In genomic region chr5:123921193-123921592, GRCh38 we compare ENCODE assay signal across 21 cellular contexts.
"Had no signal": no experiment of that assay in that cellular context is flagged by ENCODE, and none has a peak within 500 bp of the region (broad histone marks: within the 10 kb centered on the region; RNA-seq: fewer than 3 reads in every experiment).

No MANE protein-coding gene starts in this region.

- FAIRE-seq: HTR-8/SVneo, K562 had no signal

- H3K9ac ChIP-seq: KMS-11 had no signal

- DNase-seq: NCI-H1092, NCI-H1105 treated with DMSO at 0.1 percent for 48 hours, NCI-H1417 treated with DMSO at 0.1 percent for 48 hours, NCI-H146, NCI-H1694 treated with DMSO at 0.1 percent for 48 hours, NCI-H1930, NCI-H2081, NCI-H2107, NCI-H2227 treated with DMSO at 0.1 percent for 48 hours, NCI-H524 treated with DMSO at 0.1 percent for 48 hours, NCI-H69, NCI-H774, Right ventricle myocardium superior, RPMI8226, SIG-M5 had no signal

- H3K4me3 ChIP-seq: K562, SJSA1, SK-N-MC had no signal

- H3K9me3 ChIP-seq: SJSA1 had no signal

- H3K4me2 ChIP-seq: KMS-11 had no signal

- ATAC-seq: K562 had no signal

- H3K27me3 ChIP-seq: SJSA1 had no signal

- H3K27ac ChIP-seq: HL-60, KMS-11, SJSA1, SK-N-MC had no signal
